ENCODE assay signal across 8 cellular contexts in the genomic region with DNA sequence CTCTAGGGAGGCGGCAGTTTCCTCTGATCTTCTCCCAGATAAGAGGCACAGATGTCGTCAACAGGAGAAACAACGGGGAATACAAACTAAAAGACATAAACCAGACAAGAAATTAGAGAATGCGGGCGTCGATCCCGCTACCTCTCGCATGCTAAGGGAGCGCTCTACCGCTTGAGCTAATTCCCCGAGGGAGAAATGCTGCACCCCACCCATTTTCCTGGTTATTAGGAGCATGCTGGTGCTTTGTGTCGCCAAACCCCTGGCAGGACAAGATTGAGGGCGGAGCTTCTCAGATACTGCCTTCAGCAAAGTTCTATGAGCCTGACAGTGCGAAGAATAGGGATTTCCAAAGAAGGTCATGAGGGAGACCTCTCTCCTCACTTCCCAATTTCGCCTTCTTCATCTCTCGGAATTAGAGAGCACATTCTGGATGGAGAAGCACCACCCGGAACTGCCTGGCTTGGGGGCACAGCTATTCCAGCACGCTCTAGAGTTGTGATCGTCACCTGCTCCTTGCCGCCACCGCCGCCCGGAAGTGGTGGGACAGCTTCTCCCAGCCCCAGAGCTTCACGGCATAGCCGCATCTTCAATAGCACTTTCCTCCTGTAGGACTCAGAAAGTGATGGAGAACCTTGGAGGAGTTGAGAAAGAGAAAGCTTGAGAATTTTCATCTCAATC.
DNase-seq lines count a peak whose midpoint lies in the region; ATAC-seq lines count a peak whose summit lies in the region.
"Not testable (repeated sequence)": the region's sequence is repeated elsewhere in the genome, so short reads cannot be mapped to it uniquely, and the experiment has no call there.

No MANE protein-coding gene starts in this region.

- H3K27me3 ChIP-seq in CD4-positive, alpha-beta memory T cell (ENCODE audit: insufficient read depth, low read length): not testable (repeated sequence)
- H3K27me3 ChIP-seq in GM23248 (replicated peaks; ENCODE audit: insufficient read depth): peaks cover 53% of the 10 kb centered on the region
- H3K27me3 ChIP-seq in iPS-18a (ENCODE audit: control insufficient read depth, insufficient read depth, low read length): peaks cover 51% of the 10 kb centered on the region

- peaks cover 2 to 15% (median 6%) of the 10 kb centered on the region in 8 donors for H3K9me3 Mint-ChIP-seq in CD4-positive, alpha-beta memory T cell
- H3K9me3 Mint-ChIP-seq in activated T-cell treated with anti-CD3 and anti-CD28 coated beads, Interleukin-2, amount 50 U/mL, for 72 hours; central memory CD8-positive, alpha-beta T cell: not testable (repeated sequence)

- CTCF ChIA-PET in CD4-positive, alpha-beta memory T cell (lab: Charles Lee; ENCODE audit: partially characterized antibody): not testable (repeated sequence)

- H3K27ac ChIP-seq in CD4-positive, alpha-beta memory T cell (ENCODE audit: low read depth, low read length); GM23248; iPS-18a (ENCODE audit: low read length): not testable (repeated sequence)

- not testable (repeated sequence) for H3K4me1 ChIP-seq in CD4-positive, alpha-beta memory T cell (ENCODE audit: insufficient read depth, low read length); GM23248 (ENCODE audit: insufficient read depth); iPS-18a (ENCODE audit: control insufficient read depth, low read depth, low read length)

- H3K27ac Mint-ChIP-seq in CD4-positive, alpha-beta memory T cell; activated T-cell treated with anti-CD3 and anti-CD28 coated beads, Interleukin-2, amount 50 U/mL, for 72 hours; central memory CD8-positive, alpha-beta T cell (ENCODE audit: low read depth): not testable (repeated sequence)

- H3K4me3 Mint-ChIP-seq in CD4-positive, alpha-beta memory T cell: peak overlapping the region in 7 of 8 donors; percentile 13 to 68 (median 61)
- H3K4me3 Mint-ChIP-seq in activated T-cell treated with anti-CD3 and anti-CD28 coated beads, Interleukin-2, amount 50 U/mL, for 72 hours: peak overlapping the region; percentile 36 to 60
- H3K4me3 Mint-ChIP-seq in central memory CD8-positive, alpha-beta T cell: peak overlapping the region; percentile 23

- not testable (repeated sequence) for H3K9me2 ChIP-seq in GM23248 (ENCODE audit: insufficient read depth)

- POLR2A ChIA-PET in CD4-positive, alpha-beta memory T cell (lab: Charles Lee; ENCODE audit: partially characterized antibody): not testable (repeated sequence)

- in situ Hi-C loops in GM23248 (cut with MboI): not testable (repeated sequence)

- not testable (repeated sequence) for H3K36me3 ChIP-seq in CD4-positive, alpha-beta memory T cell (ENCODE audit: insufficient read depth, low read length); GM23248 (ENCODE audit: low read depth); iPS-18a (ENCODE audit: control insufficient read depth, low read depth, low read length)

- H3K9me3 ChIP-seq in CD4-positive, alpha-beta memory T cell (ENCODE audit: control insufficient read depth in 1 of 2, low read length in 2 of 2); GM23248 (ENCODE audit: low read depth); iPS-18a (ENCODE audit: control insufficient read depth, low read depth, low read length): not testable (repeated sequence)

- ATAC-seq in HG03342 (IDR thresholded peaks at IDR 0.05; ENCODE audit: unreplicated experiment): peak; percentile 47
- peak in 1 of 2 donors; percentile 27 for ATAC-seq in activated T-cell treated with anti-CD3 and anti-CD28 coated beads, Interleukin-2, amount 50 U/mL, for 72 hours (replicated peaks in 1 of 2)
- ATAC-seq in central memory CD8-positive, alpha-beta T cell (replicated peaks; ENCODE audit: extremely low read depth, poor library complexity, severe bottlenecking): not testable (repeated sequence)

- peaks cover 3 to 18% (median 6%) of the 10 kb centered on the region in 4 donors for H3K4me1 Mint-ChIP-seq in CD4-positive, alpha-beta memory T cell
- peaks cover 12% of the 10 kb centered on the region for H3K4me1 Mint-ChIP-seq in activated T-cell treated with anti-CD3 and anti-CD28 coated beads, Interleukin-2, amount 50 U/mL, for 72 hours (ENCODE audit: low read depth)
- not testable (repeated sequence) for H3K4me1 Mint-ChIP-seq in central memory CD8-positive, alpha-beta T cell

- H2AFZ ChIP-seq in GM23248: not testable (repeated sequence)

- not testable (repeated sequence) for H3K4me3 ChIP-seq in CD4-positive, alpha-beta memory T cell (ENCODE audit: low read length in 2 of 2); GM23248
- H3K4me3 ChIP-seq in iPS-18a (ENCODE audit: low read length): peak overlapping the region; percentile 42

- H3K79me2 ChIP-seq in GM23248 (ENCODE audit: insufficient read depth): not testable (repeated sequence)

- DNase-seq in CD4-positive, alpha-beta memory T cell: peak in 1 of 5 donors; percentile 31
- DNase-seq in GM23248: peak; percentile 7
- DNase-seq in SK-N-DZ (ENCODE audit: low spot score): peak; percentile 18
- not testable (repeated sequence) for DNase-seq in activated T-cell treated with anti-CD3 and anti-CD28 coated beads, Interleukin-2, amount 50 U/mL, for 72 hours; central memory CD8-positive, alpha-beta T cell (ENCODE audit: low spot score in 2 of 2)
- DNase-seq in retina: peak; percentile 38

- H3K36me3 Mint-ChIP-seq in CD4-positive, alpha-beta memory T cell; activated T-cell treated with anti-CD3 and anti-CD28 coated beads, Interleukin-2, amount 50 U/mL, for 72 hours (ENCODE audit: insufficient read depth in 2 of 2); central memory CD8-positive, alpha-beta T cell (ENCODE audit: insufficient read depth): not testable (repeated sequence)

- H3K9ac ChIP-seq in GM23248; iPS-18a (ENCODE audit: low read length): not testable (repeated sequence)

- peak overlapping the region; percentile 7 for H3K4me2 ChIP-seq in GM23248 (ENCODE audit: unreplicated experiment)

- intact Hi-C loops in CD4-positive, alpha-beta memory T cell (cut with micrococcal nuclease): not testable (repeated sequence)

- not testable (repeated sequence) for H3F3A ChIP-seq in GM23248 (ENCODE audit: insufficient read depth)

- H4K20me1 ChIP-seq in GM23248 (ENCODE audit: insufficient read depth): not testable (repeated sequence)

- peaks cover 9 to 29% of the 10 kb centered on the region in 2 donors for H3K27me3 Mint-ChIP-seq in CD4-positive, alpha-beta memory T cell
- peaks cover 39% of the 10 kb centered on the region for H3K27me3 Mint-ChIP-seq in activated T-cell treated with anti-CD3 and anti-CD28 coated beads, Interleukin-2, amount 50 U/mL, for 72 hours (ENCODE audit: low read depth)
- H3K27me3 Mint-ChIP-seq in central memory CD8-positive, alpha-beta T cell: peaks cover 46% of the 10 kb centered on the region

- WGBS in GM23248 (ENCODE audit: low coverage in 1 of 2, low lambda C conversion rate in 2 of 2, missing lambda C conversion rate in 2 of 2), 2 experiments: 7% methylated on average over 25 of the region's 25 CpGs
